In genomic region chr5:1765141-1765879, GRCh38 we compare ENCODE assay signal across 15 cellular contexts. TPM values are rescaled to one million over a fixed set of nuclear protein-coding genes. Genes with fewer than 3 reads are reported as not detected.
DNase-seq lines count a peak whose midpoint lies in the region; ATAC-seq, FAIRE-seq and TF ChIP-seq lines count a peak whose summit lies in the region.
"Had no signal": no experiment of that assay in that cellular context is flagged by ENCODE, and none has a peak within 500 bp of the region (broad histone marks: within the 10 kb centered on the region; RNA-seq: fewer than 3 reads in every experiment).

No MANE protein-coding gene starts in this region.

- TF ChIP-seq EP300 in HepG2 (IDR thresholded peaks at IDR 0.05; ENCODE audit: low read depth in 2 of 2, low read length in 2 of 2) (no peak), HepG2 (CRISPR knock-in tag; IDR thresholded peaks at IDR 0.05; ENCODE audit: borderline replicate concordance) (no peak)

- H3K27ac Mint-ChIP-seq in chondrocyte (ENCODE audit: unreplicated experiment): no peak overlapping the region

- H3K4me2 ChIP-seq in HepG2 (ENCODE audit: low read depth, low read length): no peak overlapping the region

- H3K9me3 ChIP-seq in right lobe of liver (no peaks in the 10 kb centered on the region), HepG2 (ENCODE audit: low read length) (no peaks in the 10 kb centered on the region), small intestine (ENCODE audit: control insufficient read depth, low read depth) (no peaks in the 10 kb centered on the region)
- H3K9me3 ChIP-seq: adrenal gland, ovary, tibial nerve had no signal

- no peaks in the 10 kb centered on the region for H3K36me3 Mint-ChIP-seq in chondrocyte (ENCODE audit: low read depth)

- no peak for TF ChIP-seq RAD21 in HepG2 (CRISPR knock-in tag; IDR thresholded peaks at IDR 0.05)

- FAIRE-seq in HepG2 (lab: Jason Lieb, UNC): no peak
- no peak for FAIRE-seq in small intestine (lab: Jason Lieb, UNC)

- no peak for ATAC-seq in right lobe of liver
- no peak for ATAC-seq in HepG2
- ATAC-seq in HG03066 (IDR thresholded peaks at IDR 0.05; ENCODE audit: low read depth, unreplicated experiment): peak; percentile 80
- ATAC-seq: HCT116 had no signal

- H3K27me3 ChIP-seq in right lobe of liver (no peaks in the 10 kb centered on the region), HepG2 (ENCODE audit: control insufficient read depth in 1 of 2, insufficient read depth in 2 of 2, low read length in 2 of 2) (peaks cover 12 to 77% of the 10 kb centered on the region in 2 experiments), small intestine (ENCODE audit: control insufficient read depth in 2 of 2, insufficient read depth in 2 of 2, low read length in 2 of 2) (peaks cover 0 to 6% of the 10 kb centered on the region in 2 donors)
- H3K27me3 ChIP-seq: adrenal gland, ovary had no signal

- H3K27me3 Mint-ChIP-seq in chondrocyte (ENCODE audit: low read depth): peaks cover 25% of the 10 kb centered on the region

- no TSS peak for BruUV-seq in HepG2 (replicated peaks; lab: Mats Ljungman, UMichigan)

- TF ChIP-seq CTCF in right lobe of liver (IDR thresholded peaks at IDR 0.05) (no peak), HepG2 (CRISPR knock-in tag; IDR thresholded peaks at IDR 0.05) (no peak), chondrocyte (IDR thresholded peaks at IDR 0.05) (no peak), coronary artery (IDR thresholded peaks at IDR 0.05) (no peak)

- CTCF ChIA-PET in HepG2 (lab: Yijun Ruan, JAX; ENCODE audit: low intra/inter-chr PET ratio, low total read pairs): no interaction called here

- 73% methylated on average over 4 of the region's 15 CpGs for WGBS in right lobe of liver (ENCODE audit: insufficient coverage, low coverage, low lambda C conversion rate, missing lambda C conversion rate)
- WGBS in HepG2 (ENCODE audit: low lambda C conversion rate): 18% methylated on average over 9 of the region's 15 CpGs
- 75 to 85% (median 79%) methylated on average over 14 to 15 of the region's 15 CpGs for WGBS in small intestine, 3 donors

- peaks cover 2% of the 10 kb centered on the region for H3K4me1 Mint-ChIP-seq in chondrocyte (ENCODE audit: low read depth)

- H4K20me1 ChIP-seq in HepG2 (ENCODE audit: insufficient read depth, low read length): no peaks in the 10 kb centered on the region

- H2AFZ ChIP-seq in HepG2 (ENCODE audit: low read length): no peak overlapping the region

- H3K4me1 ChIP-seq in right lobe of liver: no peaks in the 10 kb centered on the region
- no peaks in the 10 kb centered on the region for H3K4me1 ChIP-seq in HepG2 (ENCODE audit: insufficient read depth, low read length)
- H3K4me1 ChIP-seq in small intestine (ENCODE audit: control insufficient read depth in 2 of 2, insufficient read depth in 1 of 2, low read depth in 1 of 2, low read length in 1 of 2): no peaks in the 10 kb centered on the region
- H3K4me1 ChIP-seq: adrenal gland, tibial nerve had no signal

- peak; percentile 7 to 33 (median 30) for DNase-seq in right lobe of liver
- DNase-seq in HepG2 (ENCODE audit: low spot score): no peak
- DNase-seq in chondrocyte (ENCODE audit: low spot score): peak; percentile 66
- no peak for DNase-seq in occipital lobe (lab: John Stamatoyannopoulos, UW)
- no peak for DNase-seq in small intestine
- DNase-seq in coronary artery (ENCODE audit: low spot score): no peak
- DNase-seq in GF-D8 (lab: John Stamatoyannopoulos, UW): no peak
- DNase-seq: adrenal gland, NCI-H2081 treated with DMSO at 0.1 percent for 48 hours had no signal

- H3K4me3 Mint-ChIP-seq in chondrocyte (ENCODE audit: unreplicated experiment): no peak overlapping the region

- H3K36me3 ChIP-seq in right lobe of liver: no peaks in the 10 kb centered on the region
- no peaks in the 10 kb centered on the region for H3K36me3 ChIP-seq in HepG2 (replicated peaks in 1 of 2; ENCODE audit: control insufficient read depth in 1 of 2, insufficient read depth in 2 of 2, low read length in 2 of 2)
- no peaks in the 10 kb centered on the region for H3K36me3 ChIP-seq in small intestine (ENCODE audit: control insufficient read depth in 2 of 2, insufficient read depth in 2 of 2, low read length in 2 of 2)
- H3K36me3 ChIP-seq: adrenal gland, ovary, tibial nerve had no signal

- in situ Hi-C loops in HepG2 (cut with HindIII; ENCODE audit: extremely low pct_ligation_motif_present, low pct_unique_long_range_greater_than_20kb): loop anchor here (10.0 kb wide), 1 partner anchor 249 kb away; no protein-coding TSS in a partner anchor

- H3K27ac ChIP-seq in right lobe of liver: no peak overlapping the region
- no peak overlapping the region for H3K27ac ChIP-seq in HepG2 (ENCODE audit: extremely low read length, insufficient read depth, low read length)
- no peak overlapping the region for H3K27ac ChIP-seq in small intestine (ENCODE audit: low read depth in 1 of 2, low read length in 1 of 2)
- no peak overlapping the region for H3K27ac ChIP-seq in coronary artery
- H3K27ac ChIP-seq: adrenal gland, dorsolateral prefrontal cortex, ovary, tibial nerve, VCaP had no signal

- no peak for TF ChIP-seq POLR2A in right lobe of liver (IDR thresholded peaks at IDR 0.05)
- TF ChIP-seq POLR2A in HepG2 (IDR thresholded peaks at IDR 0.05; ENCODE audit: insufficient read depth in 1 of 2, low read depth in 2 of 2, low read length in 2 of 2): no peak

- POLR2A ChIA-PET in HepG2 (lab: Yijun Ruan, JAX): no interaction called here

- H3K4me3 ChIP-seq in right lobe of liver: no peak overlapping the region
- H3K4me3 ChIP-seq in HepG2 (replicated peaks in 1 of 3; ENCODE audit: insufficient read depth in 1 of 3, low read depth in 2 of 3, low read length in 3 of 3): no peak overlapping the region
- H3K4me3 ChIP-seq in small intestine (ENCODE audit: low read depth in 1 of 2, low read length in 2 of 2): no peak overlapping the region
- no peak overlapping the region for H3K4me3 ChIP-seq in coronary artery
- H3K4me3 ChIP-seq: adrenal gland, dorsolateral prefrontal cortex, ovary, tibial nerve had no signal

- H3K9me3 Mint-ChIP-seq in chondrocyte (ENCODE audit: low read depth): no peaks in the 10 kb centered on the region

- intact Hi-C loops in right lobe of liver (cut with DNase I): loop anchor here in 1 of 2 donors (10.0 kb wide), 1 partner anchor 249 kb away; no protein-coding TSS in a partner anchor
- intact Hi-C loops in HepG2 (cut with micrococcal nuclease; ENCODE audit: unreplicated experiment): no loop called here

- H3K79me2 ChIP-seq in HepG2 (ENCODE audit: insufficient read depth, low read length): no peaks in the 10 kb centered on the region

- H3K9ac ChIP-seq in HepG2 (ENCODE audit: insufficient read depth, low read depth, low read length): no peak overlapping the region

RNA-seq across cellular contexts. Expression of gene MRPL36, which starts 34.3 kb away (rescaled TPM):
- total RNA-seq in right lobe of liver: 10 to 100 TPM; 30.7 to 40.0 (median 35.5) TPM
- total RNA-seq in HepG2 (2016; rRNA removed; fragmentation: Illumina TruSeq; extraction: Trizol): 113 and 135 TPM in 2 replicates
- total RNA-seq in HepG2 (2016; cell fraction: cytosol; rRNA removed; fragmentation: Illumina TruSeq; extraction: Trizol; ENCODE audit: low read depth): 108 and 113 TPM in 2 replicates
- total RNA-seq in HepG2 (2016; cell fraction: insoluble cytoplasmic fraction; rRNA removed; fragmentation: Illumina TruSeq; extraction: Trizol): 108 and 154 TPM in 2 replicates
- total RNA-seq in HepG2 (2016; cell fraction: membrane; rRNA removed; fragmentation: Illumina TruSeq; extraction: Trizol): 76.0 and 81.1 TPM in 2 replicates
- total RNA-seq in HepG2 (2016; cell fraction: nucleus; rRNA removed; fragmentation: Illumina TruSeq; extraction: Trizol): 37.1 and 47.0 TPM in 2 replicates
- 70.5 and 71.3 TPM in 2 replicates for polyA plus RNA-seq in HepG2 (2011; rRNA removed)
- polyA plus RNA-seq in HepG2 (2011; cell fraction: cytosol; rRNA removed): 65.9 and 74.3 TPM in 2 replicates
- 25.2 and 29.0 TPM in 2 replicates for polyA plus RNA-seq in HepG2 (2011; cell fraction: nucleus; rRNA removed)
- polyA plus RNA-seq in HepG2 (2012): 59.1 and 65.6 TPM in 2 replicates
- 88.2 and 98.8 TPM in 2 replicates for polyA plus RNA-seq in HepG2 (2016; cell fraction: cytosol; fragmentation: Illumina TruSeq; extraction: Trizol; ENCODE audit: low read depth)
- polyA plus RNA-seq in HepG2 (2016; cell fraction: insoluble cytoplasmic fraction; fragmentation: Illumina TruSeq; extraction: Trizol; ENCODE audit: low read depth): 150 and 160 TPM in 2 replicates
- 60.1 and 66.8 TPM in 2 replicates for polyA plus RNA-seq in HepG2 (2016; cell fraction: membrane; fragmentation: Illumina TruSeq; extraction: Trizol; ENCODE audit: low read depth)
- 65.9 and 77.9 TPM in 2 replicates for polyA plus RNA-seq in HepG2 (2016; cell fraction: nucleus; fragmentation: Illumina TruSeq; extraction: Trizol; ENCODE audit: insufficient read depth, low read depth)
- 30.3 and 163 TPM in 2 replicates for polyA minus RNA-seq in HepG2 (2011; rRNA and poly(A)+ RNA removed; ENCODE audit: low replicate concordance)
- 21.5 and 22.2 TPM in 2 replicates for polyA minus RNA-seq in HepG2 (2011; cell fraction: cytosol; rRNA and poly(A)+ RNA removed)
- polyA minus RNA-seq in HepG2 (2011; cell fraction: nucleus; rRNA and poly(A)+ RNA removed): 21.4 and 25.5 TPM in 2 replicates
- total RNA-seq in chondrocyte: 37.4 to 50.8 TPM (median 48.3 TPM) in 3 replicates
- total RNA-seq in occipital lobe: 20.0 TPM
- 100 to 1,000 TPM in 1 of 3 donors, 10 to 100 TPM in 2; 66.6 to 101 (median 85.0) TPM for polyA plus RNA-seq in small intestine

RNA-seq across cellular contexts. Expression of gene NDUFS6, which starts 35.9 kb away (rescaled TPM):
- total RNA-seq in right lobe of liver (10 to 100 TPM; 16.5 to 57.5 (median 23.7) TPM), HepG2 (2016; rRNA removed; fragmentation: Illumina TruSeq; extraction: Trizol) (50.4 and 63.7 TPM in 2 replicates), chondrocyte (23.7 to 31.3 TPM (median 25.7 TPM) in 3 replicates), occipital lobe (12.9 TPM)
- total RNA-seq in HepG2 (2016; cell fraction: cytosol; rRNA removed; fragmentation: Illumina TruSeq; extraction: Trizol; ENCODE audit: low read depth): 15.2 and 15.4 TPM in 2 replicates
- total RNA-seq in HepG2 (2016; cell fraction: insoluble cytoplasmic fraction; rRNA removed; fragmentation: Illumina TruSeq; extraction: Trizol): 53.0 and 63.5 TPM in 2 replicates
- total RNA-seq in HepG2 (2016; cell fraction: membrane; rRNA removed; fragmentation: Illumina TruSeq; extraction: Trizol): 25.8 and 27.4 TPM in 2 replicates
- 17.5 and 20.2 TPM in 2 replicates for total RNA-seq in HepG2 (2016; cell fraction: nucleus; rRNA removed; fragmentation: Illumina TruSeq; extraction: Trizol)
- polyA plus RNA-seq in HepG2 (2011; rRNA removed) (22.2 and 23.7 TPM in 2 replicates), small intestine (100 to 1,000 TPM; 109 to 151 (median 117) TPM)
- 72.6 and 97.8 TPM in 2 replicates for polyA plus RNA-seq in HepG2 (2011; cell fraction: cytosol; rRNA removed)
- 21.7 and 33.4 TPM in 2 replicates for polyA plus RNA-seq in HepG2 (2011; cell fraction: nucleus; rRNA removed)
- polyA plus RNA-seq in HepG2 (2012): 46.4 and 50.3 TPM in 2 replicates
- polyA plus RNA-seq in HepG2 (2016; cell fraction: cytosol; fragmentation: Illumina TruSeq; extraction: Trizol; ENCODE audit: low read depth): 27.6 and 35.6 TPM in 2 replicates
- 110 and 131 TPM in 2 replicates for polyA plus RNA-seq in HepG2 (2016; cell fraction: insoluble cytoplasmic fraction; fragmentation: Illumina TruSeq; extraction: Trizol; ENCODE audit: low read depth)
- 36.7 and 40.8 TPM in 2 replicates for polyA plus RNA-seq in HepG2 (2016; cell fraction: membrane; fragmentation: Illumina TruSeq; extraction: Trizol; ENCODE audit: low read depth)
- polyA plus RNA-seq in HepG2 (2016; cell fraction: nucleus; fragmentation: Illumina TruSeq; extraction: Trizol; ENCODE audit: insufficient read depth, low read depth): 54.4 and 56.6 TPM in 2 replicates
- 9.7 and 41.7 TPM in 2 replicates for polyA minus RNA-seq in HepG2 (2011; rRNA and poly(A)+ RNA removed; ENCODE audit: low replicate concordance)
- 11.4 and 22.6 TPM in 2 replicates for polyA minus RNA-seq in HepG2 (2011; cell fraction: cytosol; rRNA and poly(A)+ RNA removed)
- 8.5 and 11.5 TPM in 2 replicates for polyA minus RNA-seq in HepG2 (2011; cell fraction: nucleus; rRNA and poly(A)+ RNA removed)

Comparison
In these comparisons a context has a peak if more than half of its experiments do, and no peak if none do; other contexts are left out.
1. DNase-seq: peak in right lobe of liver (3 of 3) and chondrocyte (single experiment); none in HepG2 (single experiment), occipital lobe (single experiment), small intestine (single experiment), coronary artery (single experiment) and GF-D8 (single experiment).